23 cellular contexts compared by ENCODE assay signal in the genomic region with DNA sequence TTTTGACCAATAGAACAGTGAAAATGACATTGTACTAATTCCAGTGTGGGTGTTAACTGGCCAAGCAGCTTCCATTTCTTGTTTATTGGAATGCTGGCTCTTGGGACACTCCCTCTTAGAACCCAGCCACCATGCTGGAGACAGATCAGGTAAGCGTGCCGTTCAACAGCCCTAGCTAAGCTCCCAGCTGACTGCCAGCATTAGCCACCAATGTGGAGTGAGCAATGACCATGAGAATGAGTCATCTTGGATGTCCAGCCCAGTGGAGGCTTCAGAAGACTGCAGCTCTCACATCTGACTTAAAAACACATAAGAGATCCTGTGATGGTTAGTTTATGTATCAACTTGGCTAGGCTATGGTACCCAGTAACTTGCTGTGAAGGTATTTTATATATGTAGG. TPM values are rescaled to one million over a fixed set of nuclear protein-coding genes. Genes with fewer than 3 reads are reported as not detected.
DNase-seq lines count a peak whose midpoint lies in the region; TF ChIP-seq lines count a peak whose summit lies in the region.
"Had no signal": no experiment of that assay in that cellular context is flagged by ENCODE, and none has a peak within 500 bp of the region (broad histone marks: within the 10 kb centered on the region; RNA-seq: fewer than 3 reads in every experiment).

No MANE protein-coding gene starts in this region.

- POLR2A ChIA-PET in MCF 10A (lab: Yijun Ruan, JAX), result no interaction called here

- peaks cover 11% of the 10 kb centered on the region for H3K27me3 Mint-ChIP-seq in MCF 10A (ENCODE audit: insufficient read depth, unreplicated experiment)

- H3K4me1 Mint-ChIP-seq in MCF 10A (ENCODE audit: insufficient read depth, unreplicated experiment), result no peaks in the 10 kb centered on the region

- no peak overlapping the region for H3K4me3 Mint-ChIP-seq in MCF 10A (ENCODE audit: unreplicated experiment)
- H3K4me3 Mint-ChIP-seq: B cell, H9 had no signal

- peaks cover 4 to 38% of the 10 kb centered on the region in 2 donors for H3K27me3 ChIP-seq in breast epithelium
- peaks cover 7 to 55% (median 34%) of the 10 kb centered on the region in 4 donors for H3K27me3 ChIP-seq in esophagus muscularis mucosa

- no peak overlapping the region for H3K27ac Mint-ChIP-seq in MCF 10A (ENCODE audit: low read depth, unreplicated experiment)
- H3K27ac Mint-ChIP-seq: B cell, H9 had no signal

- CTCF ChIA-PET in MCF 10A (lab: Yijun Ruan, JAX), result interaction anchor here (0.7 to 1.6 kb wide), 3 partner anchors 17 to 246 kb away, joined by 3 to 4 read pairs (median 4); a partner anchor contains a TSS

- intact Hi-C loops in MCF 10A (cut with micrococcal nuclease) (no loop called here), breast epithelium (cut with DNase I; ENCODE audit: low total_unique reads) (no loop called here), esophagus muscularis mucosa (cut with DNase I) (no loop called here)

- TF ChIP-seq CTCF in MCF 10A (IDR thresholded peaks at IDR 0.05; ENCODE audit: unreplicated experiment), result no peak
- TF ChIP-seq CTCF in breast epithelium (IDR thresholded peaks at IDR 0.05), result no peak
- TF ChIP-seq CTCF in esophagus muscularis mucosa (IDR thresholded peaks at IDR 0.05), result no peak

- H3K9me3 Mint-ChIP-seq in MCF 10A (ENCODE audit: unreplicated experiment), result no peaks in the 10 kb centered on the region

- H3K9me3 ChIP-seq in breast epithelium, result no peaks in the 10 kb centered on the region
- no peaks in the 10 kb centered on the region for H3K9me3 ChIP-seq in esophagus muscularis mucosa
- H3K9me3 ChIP-seq: Peyer's patch had no signal

- H3K36me3 ChIP-seq in breast epithelium (no peaks in the 10 kb centered on the region), esophagus muscularis mucosa (no peaks in the 10 kb centered on the region)
- H3K36me3 ChIP-seq: Peyer's patch had no signal

- 92% methylated on average over 2 of the region's 2 CpGs for WGBS in esophagus muscularis mucosa

- H3K27ac ChIP-seq in breast epithelium, result no peak overlapping the region
- H3K27ac ChIP-seq in esophagus muscularis mucosa (replicated peaks in 1 of 4), result no peak overlapping the region
- H3K27ac ChIP-seq: Peyer's patch had no signal

- H3K4me1 ChIP-seq in breast epithelium (peaks cover 0 to 9% of the 10 kb centered on the region in 2 donors), esophagus muscularis mucosa (peaks cover 7 to 20% (median 18%) of the 10 kb centered on the region in 4 donors)

- DNase-seq in MCF 10A (ENCODE audit: unreplicated experiment) (peak; percentile 7), breast epithelium (ENCODE audit: low spot score in 2 of 2) (no peak), M059J (ENCODE audit: low read depth) (peak; percentile 56), esophagus muscularis mucosa (ENCODE audit: extremely low spot score) (peak; percentile 68), renal cortical epithelial cell (ENCODE audit: low read depth) (peak; percentile 24), midbrain (lab: John Stamatoyannopoulos, UW) (no peak), activated gamma-delta T cell (lab: John Stamatoyannopoulos, UW) (no peak)
- no peak for DNase-seq in activated CD4-positive, alpha-beta T cell treated with anti-CD3 and anti-CD28 coated beads for 4 hours
- DNase-seq: 8988T, DND-41, H9, KG1, NCI-H1105, NCI-H146, NCI-H2081, NCI-H2171, NCI-H524 treated with DMSO at 0.1 percent for 48 hours, NCI-H82, Peyer's patch had no signal

- BruUV-seq in MCF 10A (replicated peaks; lab: Mats Ljungman, UMichigan), result no TSS peak

- TF ChIP-seq POLR2A in breast epithelium (IDR thresholded peaks at IDR 0.05), result no peak
- TF ChIP-seq POLR2A in esophagus muscularis mucosa (IDR thresholded peaks at IDR 0.05; ENCODE audit: low read depth), result no peak

- no peak for TF ChIP-seq EP300 in esophagus muscularis mucosa (IDR thresholded peaks at IDR 0.05)

- no peak overlapping the region for H3K4me3 ChIP-seq in breast epithelium
- no peak overlapping the region for H3K4me3 ChIP-seq in esophagus muscularis mucosa
- H3K4me3 ChIP-seq: Peyer's patch had no signal

- H3K36me3 Mint-ChIP-seq in MCF 10A (ENCODE audit: insufficient read depth, unreplicated experiment), result no peaks in the 10 kb centered on the region

RNA-seq across cellular contexts. Expression of a gene that starts 3.0 kb away (rescaled TPM):
- total RNA-seq in MCF 10A (2022) (not detected in 2 replicates), breast epithelium (not detected), esophagus muscularis mucosa (not detected), renal cortical epithelial cell (not detected in 2 replicates)
- not detected in 2 replicates for total RNA-seq in M059J (2014; rRNA removed; shearing (Covaris generic))
- total RNA-seq: B cell, OCI-LY7, Peyer's patch, Right ventricle myocardium inferior, SK-MEL-5 had no signal

RNA-seq across cellular contexts. Expression of a gene that starts 16.7 kb away (rescaled TPM):
- total RNA-seq in MCF 10A (2022) (47.2 and 56.1 TPM in 2 replicates), breast epithelium (10 to 100 TPM; 29.8 to 46.2 (median 45.9) TPM), esophagus muscularis mucosa (10 to 100 TPM; 17.2 to 32.0 (median 25.6) TPM), renal cortical epithelial cell (3.3 and 20.4 TPM in 2 replicates)
- total RNA-seq in M059J (2014; rRNA removed; shearing (Covaris generic)), result 13.8 and 18.9 TPM in 2 replicates

Comparison
In these comparisons a context has a peak if more than half of its experiments do, and no peak if none do; other contexts are left out.
1. DNase-seq: peak in MCF 10A (single experiment), M059J (single experiment), esophagus muscularis mucosa (single experiment) and renal cortical epithelial cell (single experiment); none in breast epithelium (0 of 2), midbrain (single experiment), activated CD4-positive, alpha-beta T cell treated with anti-CD3 and anti-CD28 coated beads for 4 hours (0 of 2) and activated gamma-delta T cell (single experiment).